In genomic region chr5:141507387-141508091, GRCh38 we compare ENCODE assay signal across 7 cellular contexts. TPM values are rescaled to one million over a fixed set of nuclear protein-coding genes. Genes with fewer than 3 reads are reported as not detected.
DNase-seq lines count a peak whose midpoint lies in the region; ATAC-seq and TF ChIP-seq lines count a peak whose summit lies in the region.

No MANE protein-coding gene starts in this region.

- peaks cover 5% of the 10 kb centered on the region for H3K36me3 ChIP-seq in neural cell (ENCODE audit: insufficient read depth, low read length)

- H3F3A ChIP-seq in neural cell (ENCODE audit: insufficient read depth, low read length, poor library complexity, severe bottlenecking), result peaks cover 2% of the 10 kb centered on the region

- H3K4me2 ChIP-seq in neural cell (ENCODE audit: low read length), result no peak overlapping the region

- H2AFZ ChIP-seq in neural cell (ENCODE audit: low read depth, low read length), result no peak overlapping the region

- no peaks in the 10 kb centered on the region for H3K79me2 ChIP-seq in neural cell (replicated peaks; ENCODE audit: insufficient read depth, low read length)

- peak; percentile 50 for ATAC-seq in GM19395 (IDR thresholded peaks at IDR 0.05; ENCODE audit: unreplicated experiment)
- peak; percentile 36 for ATAC-seq in HG03342 (IDR thresholded peaks at IDR 0.05; ENCODE audit: unreplicated experiment)
- ATAC-seq in GM21367 (IDR thresholded peaks at IDR 0.05; ENCODE audit: unreplicated experiment), result no peak

- no peaks in the 10 kb centered on the region for H4K20me1 ChIP-seq in neural cell (ENCODE audit: insufficient read depth)

- H3K9me2 ChIP-seq in neural cell (ENCODE audit: insufficient read depth, low read length), result no peaks in the 10 kb centered on the region

- peak overlapping the region; percentile 61 for H3K9ac ChIP-seq in neural cell (ENCODE audit: low read length)

- no peak overlapping the region for H3K4me3 ChIP-seq in neural cell (ENCODE audit: low read length)

- TF ChIP-seq EP300 in neural cell (conservative IDR thresholded peaks at IDR 0.05; ENCODE audit: poor library complexity, severe bottlenecking), result no peak

- DNase-seq in brain pericyte (ENCODE audit: low read depth, low spot score) (peak; percentile 69), posterior vena cava (ENCODE audit: low spot score) (no peak), NCI-H2227 treated with DMSO at 0.1 percent for 48 hours (lab: John Stamatoyannopoulos, UW) (no peak)

- H3K9me3 ChIP-seq in neural cell (ENCODE audit: low read length), result no peaks in the 10 kb centered on the region

- no peaks in the 10 kb centered on the region for H3K27me3 ChIP-seq in neural cell (ENCODE audit: insufficient read depth, low read depth, low read length)

- TF ChIP-seq CTCF in neural cell (IDR thresholded peaks at IDR 0.05; ENCODE audit: poor library complexity, severe bottlenecking), result no peak

- intact Hi-C loops in posterior vena cava (cut with DNase I), result no loop called here

- H3K27ac ChIP-seq in neural cell (ENCODE audit: low read length), result no peak overlapping the region

- TF ChIP-seq RAD21 in neural cell (conservative IDR thresholded peaks at IDR 0.05), result no peak

TF ChIP-seq in neural cell, 6 proteins besides CTCF, POLR2A, EP300 and RAD21:
- TF ChIP-seq REST (IDR thresholded peaks at IDR 0.05; ENCODE audit: borderline replicate concordance) (no peak), POLR2AphosphoS5 (IDR thresholded peaks at IDR 0.05) (no peak), TAF1 (IDR thresholded peaks at IDR 0.05; ENCODE audit: low read depth) (no peak), MXI1 (conservative IDR thresholded peaks at IDR 0.05; ENCODE audit: poor library complexity, severe bottlenecking) (no peak), EZH2 (IDR thresholded peaks at IDR 0.05; ENCODE audit: borderline replicate concordance, insufficient read depth, low read length, poor library complexity, severe bottlenecking) (no peak), SMC3 (conservative IDR thresholded peaks at IDR 0.05; ENCODE audit: poor library complexity) (no peak)

RNA-seq across cellular contexts. Expression of gene PCDHGC5, which starts 18.7 kb away (rescaled TPM):
- polyA plus RNA-seq in neural cell, result 0.51 and 0.54 TPM in 2 replicates
- polyA minus RNA-seq in neural cell, result 5.1 and 7.4 TPM in 2 replicates
- total RNA-seq in posterior vena cava, result 1 to 10 TPM; 2.3 to 2.6 TPM

RNA-seq across cellular contexts. Expression of gene PCDHGC4, which starts 22.7 kb away (rescaled TPM):
- 4.3 and 6.4 TPM in 2 replicates for polyA plus RNA-seq in neural cell
- 25.3 and 28.7 TPM in 2 replicates for polyA minus RNA-seq in neural cell
- total RNA-seq in posterior vena cava, result 1 to 10 TPM; 2.0 to 2.9 TPM

RNA-seq across cellular contexts. Expression of gene PCDHGC3, which starts 31.8 kb away (rescaled TPM):
- 2.1 and 2.8 TPM in 2 replicates for polyA plus RNA-seq in neural cell
- 11.0 and 11.6 TPM in 2 replicates for polyA minus RNA-seq in neural cell
- 10 to 100 TPM; 71.1 to 90.6 TPM for total RNA-seq in posterior vena cava
